ENCODE assay signal across 21 cellular contexts in the genomic region with DNA sequence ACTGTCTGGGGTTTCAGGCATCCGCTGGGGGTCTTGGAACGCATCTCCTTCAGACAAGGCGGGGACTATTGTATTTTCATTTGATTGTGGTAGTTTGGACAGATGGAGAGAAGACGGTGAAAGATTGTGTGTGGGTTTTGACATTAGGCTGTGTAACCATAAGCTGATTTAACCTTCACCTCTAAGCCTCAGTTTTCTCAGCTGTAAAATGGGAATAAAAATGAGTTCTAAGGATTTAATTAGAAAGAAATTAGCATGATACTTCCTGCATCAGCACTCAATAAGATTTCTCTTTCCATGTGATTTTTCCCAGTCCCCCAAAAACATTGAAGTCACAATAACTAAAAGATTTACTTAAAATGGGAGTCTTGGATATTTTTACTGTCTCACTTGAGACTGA.
DNase-seq lines count a peak whose midpoint lies in the region; ATAC-seq and TF ChIP-seq lines count a peak whose summit lies in the region.
"Had no signal": no experiment of that assay in that cellular context is flagged by ENCODE, and none has a peak within 500 bp of the region (broad histone marks: within the 10 kb centered on the region; RNA-seq: fewer than 3 reads in every experiment).

No MANE protein-coding gene starts in this region.

- H3K9ac ChIP-seq in iPS-18a (ENCODE audit: low read length): peak overlapping the region; percentile 20

- TF ChIP-seq CTCF in left ventricle myocardium inferior (IDR thresholded peaks at IDR 0.05; ENCODE audit: borderline replicate concordance) (no peak), WERI-Rb-1 (IDR thresholded peaks at IDR 0.05; ENCODE audit: low read depth, low read length) (no peak)

- H3K9me3 ChIP-seq in left ventricle myocardium inferior (replicated peaks) (no peaks in the 10 kb centered on the region), WERI-Rb-1 (ENCODE audit: severe bottlenecking) (peaks cover 6% of the 10 kb centered on the region), iPS-18a (ENCODE audit: control insufficient read depth, low read depth, low read length) (no peaks in the 10 kb centered on the region), thymus (ENCODE audit: control insufficient read depth) (no peaks in the 10 kb centered on the region)
- H3K9me3 ChIP-seq: testis had no signal

- H3K36me3 ChIP-seq in left ventricle myocardium inferior: no peaks in the 10 kb centered on the region
- H3K36me3 ChIP-seq in WERI-Rb-1: 0 out of 2 replicates have a peak, but pooled peaks cover 4% of the 10 kb centered on the region
- H3K36me3 ChIP-seq in iPS-18a (ENCODE audit: control insufficient read depth, low read depth, low read length): no peaks in the 10 kb centered on the region
- no peaks in the 10 kb centered on the region for H3K36me3 ChIP-seq in thymus (ENCODE audit: control insufficient read depth, insufficient read depth)
- H3K36me3 ChIP-seq: brain microvascular endothelial cell had no signal

- H3K27me3 ChIP-seq in left ventricle myocardium inferior (ENCODE audit: low read depth): no peaks in the 10 kb centered on the region
- H3K27me3 ChIP-seq in WERI-Rb-1 (ENCODE audit: insufficient read depth, low read depth, severe bottlenecking): no peaks in the 10 kb centered on the region
- H3K27me3 ChIP-seq in iPS-18a (ENCODE audit: control insufficient read depth, insufficient read depth, low read length): peaks cover 37% of the 10 kb centered on the region
- no peaks in the 10 kb centered on the region for H3K27me3 ChIP-seq in thymus (ENCODE audit: control insufficient read depth, insufficient read depth)
- H3K27me3 ChIP-seq: brain microvascular endothelial cell, testis had no signal

- H3K4me3 ChIP-seq in left ventricle myocardium inferior (no peak overlapping the region), WERI-Rb-1 (ENCODE audit: low read depth, low read length) (no peak overlapping the region), iPS-18a (ENCODE audit: low read length) (peak overlapping the region; percentile 13), thymus (ENCODE audit: low read length) (no peak overlapping the region)
- H3K4me3 ChIP-seq: testis had no signal

- 97% methylated on average over 4 of the region's 4 CpGs for WGBS in thymus

- intact Hi-C loops in left ventricle myocardium inferior (cut with micrococcal nuclease): no loop called here
- intact Hi-C loops in left cardiac atrium (cut with DNase I): no loop called here

- H3K27ac ChIP-seq in left ventricle myocardium inferior (replicated peaks) (peak overlapping the region; percentile 36), WERI-Rb-1 (peak overlapping the region; percentile 90), iPS-18a (ENCODE audit: low read length) (no peak overlapping the region), thymus (ENCODE audit: low read depth) (peak overlapping the region; percentile 31)
- H3K27ac ChIP-seq: brain microvascular endothelial cell, testis had no signal

- peaks cover 42% of the 10 kb centered on the region for H3K4me1 ChIP-seq in left ventricle myocardium inferior
- H3K4me1 ChIP-seq in iPS-18a (ENCODE audit: control insufficient read depth, low read depth, low read length): peaks cover 34% of the 10 kb centered on the region
- H3K4me1 ChIP-seq in thymus (ENCODE audit: control insufficient read depth, insufficient read depth, low read length): peaks cover 17% of the 10 kb centered on the region
- H3K4me1 ChIP-seq: testis had no signal

- no peak for ATAC-seq in left cardiac atrium
- ATAC-seq: activated naive CD8-positive, alpha-beta T cell treated with anti-CD3 and anti-CD28 coated beads, Interleukin-2, amount 50 U/mL, for 24 hours had no signal

- DNase-seq in left ventricle myocardium inferior (no peak), left cardiac atrium (no peak), WERI-Rb-1 (no peak), HK-2 (ENCODE audit: unreplicated experiment) (no peak), NCI-H146 (lab: John Stamatoyannopoulos, UW) (no peak)
- DNase-seq in stimulated activated naive CD4-positive, alpha-beta T cell treated with Interleukin-2 at 50 U/mL for 16 hours (lab: John Stamatoyannopoulos, UW): no peak
- DNase-seq: activated CD4-positive, alpha-beta T cell treated with anti-CD3 and anti-CD28 coated beads, Interleukin-2, amount 50 U/mL, for 4 hours; activated CD8-positive, alpha-beta memory T cell treated with anti-CD3 and anti-CD28 coated beads, Interleukin-2, amount 50 U/mL, for 48 hours; activated effector memory CD4-positive, alpha-beta T cell treated with anti-CD3 and anti-CD28 coated beads, Interleukin-2, amount 50 U/mL, for 16 hours; activated naive CD8-positive, alpha-beta T cell treated with anti-CD3 and anti-CD28 coated beads, Interleukin-2, amount 50 U/mL, for 24 hours; brain microvascular endothelial cell; CD4-positive, CD25-positive, alpha-beta regulatory T cell; cortex of kidney; GDM1; GOT3; kidney; right cardiac atrium; T-helper 2 cell; testis had no signal
